ENCODE assay signal across 1 cellular context in genomic region chr9:91060520-91061343, GRCh38.
TF ChIP-seq lines count a peak whose summit lies in the region.

No MANE protein-coding gene starts in this region.

TF ChIP-seq in HepG2, 621 proteins besides CTCF, POLR2A, EP300 and RAD21 (continued from another document and continues in another):
- TF ChIP-seq FOXC1 (CRISPR knock-in tag; IDR thresholded peaks at IDR 0.05; ENCODE audit: borderline replicate concordance) (no peak), NFATC3 (CRISPR knock-in tag; IDR thresholded peaks at IDR 0.05) (no peak), ZHX1 (CRISPR knock-in tag; IDR thresholded peaks at IDR 0.05; ENCODE audit: low read depth) (no peak), KDM2A (CRISPR knock-in tag; IDR thresholded peaks at IDR 0.05; ENCODE audit: borderline replicate concordance, low read depth) (no peak), ZNF44 (CRISPR knock-in tag; IDR thresholded peaks at IDR 0.05) (0 out of 2 replicates have a peak, but pooled peaks have one; percentile 50), ATF1 (CRISPR knock-in tag; IDR thresholded peaks at IDR 0.05) (no peak), ARNT (IDR thresholded peaks at IDR 0.05) (no peak), AKAP8 (CRISPR knock-in tag; IDR thresholded peaks at IDR 0.05) (no peak), GTF2F1 (IDR thresholded peaks at IDR 0.05; ENCODE audit: low read length) (no peak), PAF1 (CRISPR knock-in tag; IDR thresholded peaks at IDR 0.05) (no peak), ZNF142 (CRISPR knock-in tag; IDR thresholded peaks at IDR 0.05) (no peak), YEATS2 (CRISPR knock-in tag; IDR thresholded peaks at IDR 0.05; ENCODE audit: borderline replicate concordance) (no peak), ETS1 (CRISPR knock-in tag; IDR thresholded peaks at IDR 0.05) (no peak), ZMYM4 (CRISPR knock-in tag; IDR thresholded peaks at IDR 0.05) (0 out of 2 replicates have a peak, but pooled peaks have one; percentile 44), ATF6 (CRISPR knock-in tag; conservative IDR thresholded peaks at IDR 0.05) (no peak), ZNF619 (CRISPR knock-in tag; IDR thresholded peaks at IDR 0.05) (no peak), CEBPG (CRISPR knock-in tag; IDR thresholded peaks at IDR 0.05) (peak; percentile 84), ZBTB10 (CRISPR knock-in tag; IDR thresholded peaks at IDR 0.05; ENCODE audit: borderline replicate concordance) (no peak), ZNF773 (CRISPR knock-in tag; IDR thresholded peaks at IDR 0.05; ENCODE audit: borderline replicate concordance) (no peak), ZNF788 (CRISPR knock-in tag; IDR thresholded peaks at IDR 0.05; ENCODE audit: borderline replicate concordance) (peak; percentile 34; the same call in 1 of the 2 replicates), ZBTB7A (CRISPR knock-in tag; IDR thresholded peaks at IDR 0.05) (no peak), SKIL (CRISPR knock-in tag; IDR thresholded peaks at IDR 0.05; ENCODE audit: borderline replicate concordance) (no peak), RBM39 (IDR thresholded peaks at IDR 0.05; ENCODE audit: low read depth, low read length, poor library complexity, severe bottlenecking) (no peak), SOX6 (IDR thresholded peaks at IDR 0.05) (no peak), SOX6 (CRISPR knock-in tag; IDR thresholded peaks at IDR 0.05) (peak; percentile 97), ZFP62 (CRISPR knock-in tag; IDR thresholded peaks at IDR 0.05) (no peak), BRD4 (CRISPR knock-in tag; IDR thresholded peaks at IDR 0.05) (no peak), HBP1 (CRISPR knock-in tag; IDR thresholded peaks at IDR 0.05; ENCODE audit: low read depth) (no peak), U2AF2 (IDR thresholded peaks at IDR 0.05; ENCODE audit: low read depth, low read length) (no peak), KAT7 (CRISPR knock-in tag; IDR thresholded peaks at IDR 0.05; ENCODE audit: borderline replicate concordance) (no peak; the same call in 1 of the 2 replicates), ZSCAN31 (CRISPR knock-in tag; IDR thresholded peaks at IDR 0.05; ENCODE audit: low read depth) (no peak), JARID2 (CRISPR knock-in tag; IDR thresholded peaks at IDR 0.05; ENCODE audit: insufficient replicate concordance) (no peak), RFX5 (IDR thresholded peaks at IDR 0.05; ENCODE audit: low read depth, low read length) (no peak), ZNF274 (CRISPR knock-in tag; IDR thresholded peaks at IDR 0.05) (no peak), RBFOX2 (IDR thresholded peaks at IDR 0.05; ENCODE audit: low read depth, low read length) (no peak), HDAC2 (CRISPR knock-in tag; IDR thresholded peaks at IDR 0.05) (peak; percentile 68; the same call in 1 of the 2 replicates), POGK (CRISPR knock-in tag; conservative IDR thresholded peaks at IDR 0.05) (no peak; the same call in 1 of the 2 replicates), ZNF430 (CRISPR knock-in tag; IDR thresholded peaks at IDR 0.05) (0 out of 2 replicates have a peak, but pooled peaks have one; percentile 40), DDIT3 (CRISPR knock-in tag; IDR thresholded peaks at IDR 0.05) (no peak), ZNF776 (CRISPR knock-in tag; IDR thresholded peaks at IDR 0.05) (no peak), TEAD3 (CRISPR knock-in tag; optimal IDR thresholded peaks at IDR 0.05; ENCODE audit: borderline replicate concordance) (no peak), ZNF530 (CRISPR knock-in tag; IDR thresholded peaks at IDR 0.05; ENCODE audit: low read depth) (no peak)
